In the genomic region with DNA sequence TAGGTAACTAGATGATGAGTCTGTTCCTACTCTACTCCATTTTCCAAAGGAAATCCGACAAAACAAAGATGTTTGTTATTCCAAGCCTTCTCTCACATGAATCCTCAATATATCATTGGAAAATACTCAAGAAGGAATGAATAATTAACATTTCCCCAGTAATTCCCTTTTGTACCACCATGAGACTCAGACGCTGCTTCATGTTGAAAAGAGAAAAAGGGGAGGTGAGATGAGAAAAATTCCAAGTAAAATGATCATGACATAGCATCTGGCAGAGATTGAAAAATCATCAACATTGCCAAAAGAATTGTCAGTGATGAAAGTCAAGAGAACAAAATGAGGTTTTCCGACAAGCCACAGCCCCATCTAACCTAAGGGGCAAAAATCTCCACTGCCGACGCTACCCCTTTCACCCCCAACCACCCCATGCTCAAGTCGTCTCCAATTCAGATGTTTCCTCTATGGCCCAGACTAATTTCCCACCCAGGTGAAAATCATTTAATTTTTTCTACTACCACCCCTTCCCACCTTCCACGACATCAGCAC, we compare ENCODE assay signal across 8 cellular contexts. TPM values are rescaled to one million over a fixed set of nuclear protein-coding genes. Genes with fewer than 3 reads are reported as not detected.
DNase-seq lines count a peak whose midpoint lies in the region; ATAC-seq and TF ChIP-seq lines count a peak whose summit lies in the region.

No MANE protein-coding gene starts in this region.

- no peak for TF ChIP-seq EP300 in esophagus muscularis mucosa (IDR thresholded peaks at IDR 0.05)

- TF ChIP-seq POLR2A in esophagus muscularis mucosa (IDR thresholded peaks at IDR 0.05; ENCODE audit: low read depth), result no peak

- H3K4me3 ChIP-seq in esophagus muscularis mucosa (peak overlapping the region; percentile 85 to 98 (median 92)), neutrophil (ENCODE audit: low read depth in 1 of 2, low read length in 1 of 2) (peak overlapping the region; percentile 90 to 93)

- no peaks in the 10 kb centered on the region for H3K9me3 Mint-ChIP-seq in activated CD4-positive, alpha-beta T cell treated with anti-CD3 and anti-CD28 coated beads, Interleukin-2, amount 10 ng/mL, durations not matched to agents 24 days and 14 days

- no peak for ATAC-seq in HG02759 (IDR thresholded peaks at IDR 0.05; ENCODE audit: unreplicated experiment)

- 2% methylated on average over 7 of the region's 7 CpGs for WGBS in esophagus muscularis mucosa

- intact Hi-C loops in activated CD4-positive, alpha-beta T cell treated with anti-CD3 and anti-CD28 coated beads, Interleukin-2, amount 10 ng/mL, durations not matched to agents 24 days and 14 days (cut with micrococcal nuclease), result no loop called here
- intact Hi-C loops in esophagus muscularis mucosa (cut with DNase I), result no loop called here

- H3K27me3 ChIP-seq in esophagus muscularis mucosa (no peaks in the 10 kb centered on the region), neutrophil (no peaks in the 10 kb centered on the region)

- H3K9me3 ChIP-seq in esophagus muscularis mucosa (no peaks in the 10 kb centered on the region), neutrophil (no peaks in the 10 kb centered on the region)

- H3K27ac Mint-ChIP-seq in activated CD4-positive, alpha-beta T cell treated with anti-CD3 and anti-CD28 coated beads, Interleukin-2, amount 10 ng/mL, durations not matched to agents 24 days and 14 days, result peak overlapping the region; percentile 92

- in situ Hi-C loops in SK-MEL-5 (cut with HindIII; ENCODE audit: low pct_unique_long_range_greater_than_20kb, low sequenced_read_pairs), result no loop called here

- H3K4me3 Mint-ChIP-seq in activated CD4-positive, alpha-beta T cell treated with anti-CD3 and anti-CD28 coated beads, Interleukin-2, amount 10 ng/mL, durations not matched to agents 24 days and 14 days, result peak overlapping the region; percentile 97

- H3K27ac ChIP-seq in esophagus muscularis mucosa (replicated peaks in 1 of 4) (peak overlapping the region; percentile 97 to 99 (median 98)), neutrophil (peak overlapping the region; percentile 94)

- TF ChIP-seq CTCF in esophagus muscularis mucosa (IDR thresholded peaks at IDR 0.05), result peak; percentile 14 to 43 (median 15)
- TF ChIP-seq CTCF in neutrophil (IDR thresholded peaks at IDR 0.05), result no peak

- no peak for DNase-seq in activated CD4-positive, alpha-beta T cell treated with anti-CD3 and anti-CD28 coated beads, Interleukin-2, amount 10 ng/mL, durations not matched to agents 24 days and 14 days
- DNase-seq in activated CD4-positive, alpha-beta T cell treated with anti-CD3 and anti-CD28 coated beads, Interleukin-2, amount 50 U/mL, for 4 hours, result no peak
- DNase-seq in SK-MEL-5 (ENCODE audit: low read depth, low spot score) (peak; percentile 32), esophagus muscularis mucosa (ENCODE audit: extremely low spot score) (no peak), iPS-NIHi7 (ENCODE audit: extremely low spot score) (no peak), islet precursor cell (no peak)

- H3K4me1 ChIP-seq in esophagus muscularis mucosa, result peaks cover 12 to 49% (median 39%) of the 10 kb centered on the region in 4 donors
- H3K4me1 ChIP-seq in neutrophil (ENCODE audit: control insufficient read depth in 1 of 2, insufficient read depth in 1 of 2, low read depth in 1 of 2, low read length in 1 of 2), result peaks cover 38 to 46% of the 10 kb centered on the region in 2 experiments

- peaks cover 3% of the 10 kb centered on the region for H3K27me3 Mint-ChIP-seq in activated CD4-positive, alpha-beta T cell treated with anti-CD3 and anti-CD28 coated beads, Interleukin-2, amount 10 ng/mL, durations not matched to agents 24 days and 14 days

- H3K4me1 Mint-ChIP-seq in activated CD4-positive, alpha-beta T cell treated with anti-CD3 and anti-CD28 coated beads, Interleukin-2, amount 10 ng/mL, durations not matched to agents 24 days and 14 days, result peaks cover 35% of the 10 kb centered on the region

- H3K36me3 ChIP-seq in esophagus muscularis mucosa (no peaks in the 10 kb centered on the region), neutrophil (no peaks in the 10 kb centered on the region)

- H3K36me3 Mint-ChIP-seq in activated CD4-positive, alpha-beta T cell treated with anti-CD3 and anti-CD28 coated beads, Interleukin-2, amount 10 ng/mL, durations not matched to agents 24 days and 14 days (ENCODE audit: low read depth), result peaks cover 12% of the 10 kb centered on the region

RNA-seq across cellular contexts. Expression of gene RAB6A, which starts 1.3 kb away (rescaled TPM):
- 74.3 and 79.5 TPM in 2 replicates for total RNA-seq in activated CD4-positive, alpha-beta T cell treated with anti-CD3 and anti-CD28 coated beads, Interleukin-2, amount 10 ng/mL, durations not matched to agents 24 days and 14 days
- 78.3 and 82.4 TPM in 2 replicates for total RNA-seq in SK-MEL-5 (2014; rRNA removed; shearing (Covaris generic))
- 89.0 and 137 TPM in 2 replicates for polyA plus RNA-seq in SK-MEL-5 (2015; cell fraction: cytosol; rRNA removed)
- 32.9 and 38.4 TPM in 2 replicates for polyA plus RNA-seq in SK-MEL-5 (2015; cell fraction: nucleus; rRNA removed)
- total RNA-seq in esophagus muscularis mucosa, result 100 to 1,000 TPM; 107 to 161 (median 134) TPM

RNA-seq across cellular contexts. Expression of gene MRPL48, which starts 28.1 kb away (rescaled TPM):
- total RNA-seq in activated CD4-positive, alpha-beta T cell treated with anti-CD3 and anti-CD28 coated beads, Interleukin-2, amount 10 ng/mL, durations not matched to agents 24 days and 14 days, result 67.2 and 69.0 TPM in 2 replicates
- total RNA-seq in SK-MEL-5 (2014; rRNA removed; shearing (Covaris generic)), result 111 and 119 TPM in 2 replicates
- polyA plus RNA-seq in SK-MEL-5 (2015; cell fraction: cytosol; rRNA removed), result 44.5 and 47.7 TPM in 2 replicates
- 10.7 and 14.1 TPM in 2 replicates for polyA plus RNA-seq in SK-MEL-5 (2015; cell fraction: nucleus; rRNA removed)
- total RNA-seq in esophagus muscularis mucosa, result 10 to 100 TPM in 3 of 4 donors, 1 to 10 TPM in 1; 8.9 to 18.4 (median 11.5) TPM
